15 cellular contexts compared by ENCODE assay signal in the genomic region with DNA sequence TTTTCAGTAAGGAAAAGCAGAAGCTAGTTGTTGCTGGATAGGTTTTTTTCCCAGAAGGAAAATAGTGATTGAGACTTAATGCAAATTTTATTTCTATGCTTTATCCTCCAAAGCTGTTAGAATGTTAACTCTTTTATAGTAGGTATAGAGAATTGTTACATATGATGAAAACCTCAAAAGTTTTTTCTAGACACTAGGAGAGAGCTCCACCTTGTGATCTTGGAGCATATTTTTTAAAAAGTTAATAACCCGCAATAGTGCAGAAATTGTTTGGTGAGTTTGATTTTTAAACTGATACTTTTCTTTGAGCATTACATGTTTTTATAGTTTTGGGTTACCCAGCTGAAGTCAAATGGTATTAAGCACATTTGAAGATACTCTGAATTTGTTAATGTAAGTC. TPM values are rescaled to one million over a fixed set of nuclear protein-coding genes. Genes with fewer than 3 reads are reported as not detected.
A peak's percentile ranks its signal among the peaks of the same experiment; 100 is the strongest.
DNase-seq lines count a peak whose midpoint lies in the region; TF ChIP-seq lines count a peak whose summit lies in the region.
"Had no signal": no experiment of that assay in that cellular context is flagged by ENCODE, and none has a peak within 500 bp of the region (broad histone marks: within the 10 kb centered on the region; RNA-seq: fewer than 3 reads in every experiment).

No MANE protein-coding gene starts in this region.

- H3K4me2 ChIP-seq in hepatocyte: no peak overlapping the region

- CTCF ChIA-PET in BJ (lab: Yijun Ruan, JAX): interaction anchor here (1.0 to 1.1 kb wide), 3 partner anchors 16 to 185 kb away, joined by 3 to 5 read pairs (median 5); no protein-coding TSS in a partner anchor

- H2AFZ ChIP-seq in hepatocyte: no peak overlapping the region

- DNase-seq in BJ (ENCODE audit: low read depth): no peak
- peak; percentile 15 for DNase-seq in GM13976 (ENCODE audit: low spot score)
- DNase-seq in RPMI8226: peak; percentile 3
- DNase-seq in hepatocyte (ENCODE audit: low spot score): no peak
- no peak for DNase-seq in NCI-H510A treated with DMSO at 0.1 percent for 48 hours (lab: John Stamatoyannopoulos, UW)
- DNase-seq in NCI-H2171 (lab: John Stamatoyannopoulos, UW): no peak
- no peak for DNase-seq in H4 (ENCODE audit: low spot score)
- DNase-seq in MG63: no peak
- DNase-seq: activated CD4-positive, alpha-beta T cell treated with anti-CD3 and anti-CD28 coated beads, Interleukin-2, amount 50 U/mL, for 4 hours; activated naive CD4-positive, alpha-beta T cell; DMS 273 treated with DMSO at 0.1 percent for 48 hours; NCI-H1930; occipital lobe; stimulated activated CD4-positive, alpha-beta T cell treated with anti-CD3 and anti-CD28 coated beads, Interleukin-15, amount 100 ng/mL, for 24 hours had no signal

- no peaks in the 10 kb centered on the region for H3K27me3 ChIP-seq in BJ (ENCODE audit: control insufficient read depth, insufficient read depth, low read length)
- no peaks in the 10 kb centered on the region for H3K27me3 ChIP-seq in hepatocyte
- H3K27me3 ChIP-seq in MG63: no peaks in the 10 kb centered on the region
- H3K27me3 ChIP-seq: gastroesophageal sphincter had no signal

- H3K79me2 ChIP-seq in hepatocyte: peaks cover 97% of the 10 kb centered on the region

- in situ Hi-C loops in GM13976 (cut with MboI; ENCODE audit: low sequenced_read_pairs, unreplicated experiment): no loop called here

- POLR2A ChIA-PET in BJ (lab: Charles Lee): no interaction called here

- no peak overlapping the region for H3K27ac ChIP-seq in hepatocyte
- H3K27ac ChIP-seq: gastroesophageal sphincter had no signal

- no peaks in the 10 kb centered on the region for H3K4me1 ChIP-seq in hepatocyte (ENCODE audit: insufficient read depth)

- H3K9me3 ChIP-seq in hepatocyte (ENCODE audit: low read depth) (no peaks in the 10 kb centered on the region), MG63 (no peaks in the 10 kb centered on the region)
- H3K9me3 ChIP-seq: gastroesophageal sphincter had no signal

- 97% methylated on average over 1 of the region's 1 CpG for WGBS in hepatocyte (ENCODE audit: low lambda C conversion rate, missing lambda C conversion rate)

- TF ChIP-seq CTCF in BJ (IDR thresholded peaks at IDR 0.05; ENCODE audit: insufficient read depth, low read depth, low read length) (0 out of 2 replicates have a peak, but pooled peaks have one; percentile 17), GM13976 (IDR thresholded peaks at IDR 0.05; ENCODE audit: borderline replicate concordance, control extremely low read depth, extremely low read depth, insufficient read depth, missing control alignments) (no peak), hepatocyte (IDR thresholded peaks at IDR 0.05; ENCODE audit: poor library complexity) (peak; percentile 23)

- H3K4me3 ChIP-seq in BJ (ENCODE audit: low read depth, low read length) (no peak overlapping the region), hepatocyte (no peak overlapping the region), MG63 (no peak overlapping the region)
- H3K4me3 ChIP-seq: gastroesophageal sphincter had no signal

- H3K36me3 ChIP-seq in BJ (ENCODE audit: control insufficient read depth, insufficient read depth, low read length) (no peaks in the 10 kb centered on the region), hepatocyte (replicated peaks; ENCODE audit: insufficient read depth, low read depth) (no peaks in the 10 kb centered on the region), MG63 (peaks cover 6% of the 10 kb centered on the region; the same call in 1 of the 2 replicates)
- H3K36me3 ChIP-seq: gastroesophageal sphincter had no signal

- H3K9me2 ChIP-seq in hepatocyte (replicated peaks; ENCODE audit: insufficient read depth): no peaks in the 10 kb centered on the region

- peaks cover 61% of the 10 kb centered on the region for H4K20me1 ChIP-seq in hepatocyte (ENCODE audit: insufficient read depth, poor library complexity, severe bottlenecking)

RNA-seq across cellular contexts. Expression of a gene that starts 56.5 kb away (rescaled TPM):
- 15.7 and 34.1 TPM in 2 replicates for polyA plus RNA-seq in BJ (2011; rRNA removed)
- polyA minus RNA-seq in BJ (2011; rRNA and poly(A)+ RNA removed): 23.5 and 26.4 TPM in 2 replicates
- total RNA-seq in hepatocyte: 61.9 and 70.9 TPM in 2 replicates
- 16.5 and 20.3 TPM in 2 replicates for polyA plus RNA-seq in hepatocyte
- total RNA-seq in H4 (2014; rRNA removed; shearing (Covaris generic)): 2.8 and 2.9 TPM in 2 replicates
- total RNA-seq in MG63 (2014; rRNA removed; shearing (Covaris generic); ENCODE audit: low replicate concordance): 45.5 and 64.9 TPM in 2 replicates

Comparison
In these comparisons a context has a peak if more than half of its experiments do, and no peak if none do; other contexts are left out.
1. DNase-seq: peak in GM13976 (single experiment) and RPMI8226 (single experiment); none in BJ (single experiment), hepatocyte (single experiment), NCI-H510A treated with DMSO at 0.1 percent for 48 hours (single experiment), NCI-H2171 (single experiment), H4 (single experiment) and MG63 (single experiment).
2. RNA of a gene that starts 56.5 kb away (total RNA-seq): 61.9 to 70.9 TPM in hepatocyte and 45.5 to 64.9 TPM in MG63; 2.8 to 2.9 TPM in H4; every median in the first group is over 10 times any median in the second.